22 cellular contexts compared by ENCODE assay signal in genomic region chr1:9882945-9883303, GRCh38. TPM values are rescaled to one million over a fixed set of nuclear protein-coding genes. Genes with fewer than 3 reads are reported as not detected.
A peak's percentile ranks its signal among the peaks of the same experiment; 100 is the strongest.
DNase-seq lines count a peak whose midpoint lies in the region; ATAC-seq lines count a peak whose summit lies in the region.
"Had no signal": no experiment of that assay in that cellular context is flagged by ENCODE, and none has a peak within 500 bp of the region (broad histone marks: within the 10 kb centered on the region; RNA-seq: fewer than 3 reads in every experiment).

No MANE protein-coding gene starts in this region.

- intact Hi-C loops in CD4-positive, alpha-beta memory T cell (cut with micrococcal nuclease), result no loop called here
- intact Hi-C loops in left colon (cut with DNase I, micrococcal nuclease), result no loop called here

- H3K27me3 Mint-ChIP-seq in activated T-cell treated with anti-CD3 and anti-CD28 coated beads, Interleukin-2, amount 50 U/mL, for 24 hours, result no peaks in the 10 kb centered on the region
- H3K27me3 Mint-ChIP-seq in CD4-positive, alpha-beta memory T cell, result no peaks in the 10 kb centered on the region
- H3K27me3 Mint-ChIP-seq in activated T-helper 17 cell treated with anti-CD3 and anti-CD28 coated beads, Interleukin-2, amount 50 U/mL, for 72 hours, result no peaks in the 10 kb centered on the region
- H3K27me3 Mint-ChIP-seq in natural killer cell treated with Interleukin-12 subunit alpha and Interleukin-12 subunit beta and Interleukin-15 and Interleukin-18, amount 100 ng/mL, for 72 hours, result no peaks in the 10 kb centered on the region
- H3K27me3 Mint-ChIP-seq: activated CD4-positive, alpha-beta T cell treated with anti-CD3 and anti-CD28 coated beads for 36 hours; B cell had no signal

- no peaks in the 10 kb centered on the region for H3K9me3 Mint-ChIP-seq in activated T-cell treated with anti-CD3 and anti-CD28 coated beads, Interleukin-2, amount 50 U/mL, for 24 hours
- peaks cover 0 to 2% (median 0%) of the 10 kb centered on the region in 8 donors for H3K9me3 Mint-ChIP-seq in CD4-positive, alpha-beta memory T cell
- H3K9me3 Mint-ChIP-seq in activated T-helper 17 cell treated with anti-CD3 and anti-CD28 coated beads, Interleukin-2, amount 50 U/mL, for 72 hours, result no peaks in the 10 kb centered on the region
- H3K9me3 Mint-ChIP-seq in natural killer cell treated with Interleukin-12 subunit alpha and Interleukin-12 subunit beta and Interleukin-15 and Interleukin-18, amount 100 ng/mL, for 72 hours, result no peaks in the 10 kb centered on the region

- CTCF ChIA-PET in CD4-positive, alpha-beta memory T cell (lab: Charles Lee; ENCODE audit: partially characterized antibody), result interaction anchor here (1.6 to 2.0 kb wide), 2 partner anchors 10 to 14 kb away, joined by 3 to 5 read pairs; no protein-coding TSS in a partner anchor

- H3K27ac ChIP-seq in CD4-positive, alpha-beta memory T cell (ENCODE audit: low read depth, low read length), result no peak overlapping the region
- H3K27ac ChIP-seq: A549, brain microvascular endothelial cell, esophagus muscularis mucosa, sigmoid colon had no signal

- no peak overlapping the region for H3K4me3 Mint-ChIP-seq in activated T-cell treated with anti-CD3 and anti-CD28 coated beads, Interleukin-2, amount 50 U/mL, for 24 hours
- H3K4me3 Mint-ChIP-seq in CD4-positive, alpha-beta memory T cell, result no peak overlapping the region
- no peak overlapping the region for H3K4me3 Mint-ChIP-seq in activated T-helper 17 cell treated with anti-CD3 and anti-CD28 coated beads, Interleukin-2, amount 50 U/mL, for 72 hours
- H3K4me3 Mint-ChIP-seq in natural killer cell treated with Interleukin-12 subunit alpha and Interleukin-12 subunit beta and Interleukin-15 and Interleukin-18, amount 100 ng/mL, for 72 hours, result peak overlapping the region; percentile 82
- H3K4me3 Mint-ChIP-seq: activated CD4-positive, alpha-beta T cell treated with anti-CD3 and anti-CD28 coated beads for 36 hours; B cell had no signal

- POLR2A ChIA-PET in CD4-positive, alpha-beta memory T cell (lab: Charles Lee; ENCODE audit: partially characterized antibody), result no interaction called here

- H3K9me3 ChIP-seq in CD4-positive, alpha-beta memory T cell (ENCODE audit: control insufficient read depth in 1 of 2, low read length in 2 of 2), result no peaks in the 10 kb centered on the region
- H3K9me3 ChIP-seq: A549, esophagus muscularis mucosa, sigmoid colon had no signal

- DNase-seq in activated T-cell treated with anti-CD3 and anti-CD28 coated beads, Interleukin-2, amount 50 U/mL, for 24 hours, result no peak
- no peak for DNase-seq in activated T-cell treated with anti-CD3 and anti-CD28 coated beads, Interleukin-2, amount 50 U/mL, for 1 hour
- DNase-seq in CD4-positive, alpha-beta memory T cell, result no peak
- no peak for DNase-seq in natural killer cell treated with Interleukin-12 subunit alpha and Interleukin-12 subunit beta and Interleukin-15 and Interleukin-18, amount 100 ng/mL, for 72 hours (ENCODE audit: low spot score)
- DNase-seq in left colon (no peak), NCI-H2196 (lab: John Stamatoyannopoulos, UW; ENCODE audit: unreplicated experiment) (no peak), NCI-H2107 (lab: John Stamatoyannopoulos, UW) (no peak)
- DNase-seq: activated CD4-positive, alpha-beta T cell treated with anti-CD3 and anti-CD28 coated beads for 36 hours; activated CD8-positive, alpha-beta memory T cell treated with anti-CD3 and anti-CD28 coated beads, Interleukin-2, amount 50 U/mL, for 4 hours; brain microvascular endothelial cell; DND-41; effector memory CD4-positive, alpha-beta T cell; hippocampal formation; NCI-H1048; NCI-H187; NCI-H69; sigmoid colon; trophoblast cell had no signal

- ATAC-seq in activated T-helper 17 cell treated with anti-CD3 and anti-CD28 coated beads, Interleukin-2, amount 50 U/mL, for 72 hours (replicated peaks), result no peak
- ATAC-seq in natural killer cell treated with Interleukin-12 subunit alpha and Interleukin-12 subunit beta and Interleukin-15 and Interleukin-18, amount 100 ng/mL, for 72 hours, result no peak
- no peak for ATAC-seq in left colon

- H3K27ac Mint-ChIP-seq in activated T-cell treated with anti-CD3 and anti-CD28 coated beads, Interleukin-2, amount 50 U/mL, for 24 hours, result peak overlapping the region; percentile 53
- peak overlapping the region in 5 of 7 donors; percentile 49 to 88 (median 77) for H3K27ac Mint-ChIP-seq in CD4-positive, alpha-beta memory T cell
- peak overlapping the region; percentile 16 for H3K27ac Mint-ChIP-seq in activated T-helper 17 cell treated with anti-CD3 and anti-CD28 coated beads, Interleukin-2, amount 50 U/mL, for 72 hours
- H3K27ac Mint-ChIP-seq in natural killer cell treated with Interleukin-12 subunit alpha and Interleukin-12 subunit beta and Interleukin-15 and Interleukin-18, amount 100 ng/mL, for 72 hours, result peak overlapping the region; percentile 84 to 95
- H3K27ac Mint-ChIP-seq: activated CD4-positive, alpha-beta T cell treated with anti-CD3 and anti-CD28 coated beads for 36 hours; B cell had no signal

- H3K36me3 Mint-ChIP-seq in activated T-cell treated with anti-CD3 and anti-CD28 coated beads, Interleukin-2, amount 50 U/mL, for 24 hours (ENCODE audit: low read depth), result no peaks in the 10 kb centered on the region
- peaks cover 2 to 4% of the 10 kb centered on the region in 2 donors for H3K36me3 Mint-ChIP-seq in CD4-positive, alpha-beta memory T cell
- no peaks in the 10 kb centered on the region for H3K36me3 Mint-ChIP-seq in activated T-helper 17 cell treated with anti-CD3 and anti-CD28 coated beads, Interleukin-2, amount 50 U/mL, for 72 hours (ENCODE audit: low read depth)
- H3K36me3 Mint-ChIP-seq in natural killer cell treated with Interleukin-12 subunit alpha and Interleukin-12 subunit beta and Interleukin-15 and Interleukin-18, amount 100 ng/mL, for 72 hours, result no peaks in the 10 kb centered on the region

- H3K27me3 ChIP-seq in CD4-positive, alpha-beta memory T cell (ENCODE audit: insufficient read depth, low read length), result no peaks in the 10 kb centered on the region
- H3K27me3 ChIP-seq: brain microvascular endothelial cell, esophagus muscularis mucosa, sigmoid colon had no signal

- H3K36me3 ChIP-seq in CD4-positive, alpha-beta memory T cell (ENCODE audit: insufficient read depth, low read length), result no peaks in the 10 kb centered on the region
- H3K36me3 ChIP-seq: brain microvascular endothelial cell had no signal

- peaks cover 15% of the 10 kb centered on the region for H3K4me1 ChIP-seq in CD4-positive, alpha-beta memory T cell (ENCODE audit: insufficient read depth, low read length)
- H3K4me1 ChIP-seq: A549, sigmoid colon had no signal

- H3K4me1 Mint-ChIP-seq in activated T-cell treated with anti-CD3 and anti-CD28 coated beads, Interleukin-2, amount 50 U/mL, for 24 hours (ENCODE audit: low read depth), result peaks cover 17% of the 10 kb centered on the region
- peaks cover 7 to 16% (median 13%) of the 10 kb centered on the region in 4 donors for H3K4me1 Mint-ChIP-seq in CD4-positive, alpha-beta memory T cell
- peaks cover 11% of the 10 kb centered on the region for H3K4me1 Mint-ChIP-seq in activated T-helper 17 cell treated with anti-CD3 and anti-CD28 coated beads, Interleukin-2, amount 50 U/mL, for 72 hours
- peaks cover 29 to 42% of the 10 kb centered on the region in 2 donors for H3K4me1 Mint-ChIP-seq in natural killer cell treated with Interleukin-12 subunit alpha and Interleukin-12 subunit beta and Interleukin-15 and Interleukin-18, amount 100 ng/mL, for 72 hours (ENCODE audit: low read depth in 2 of 2)

- H3K4me3 ChIP-seq in CD4-positive, alpha-beta memory T cell (ENCODE audit: low read length in 2 of 2), result no peak overlapping the region
- H3K4me3 ChIP-seq: A549, esophagus muscularis mucosa, sigmoid colon had no signal

RNA-seq across cellular contexts. Expression of gene CTNNBIP1, which starts 27.1 kb away (rescaled TPM):
- total RNA-seq in CD4-positive, alpha-beta memory T cell, result 1 to 10 TPM; 6.3 to 9.1 TPM
- polyA plus RNA-seq in CD4-positive, alpha-beta memory T cell, result 10 to 100 TPM in 1 of 2 donors, 1 to 10 TPM in 1; 10.0 to 10.1 TPM
- 1 to 10 TPM; 5.6 to 9.7 TPM for total RNA-seq in activated T-helper 17 cell treated with anti-CD3 and anti-CD28 coated beads, Interleukin-2, amount 50 U/mL, for 72 hours
- total RNA-seq in natural killer cell treated with Interleukin-12 subunit alpha and Interleukin-12 subunit beta and Interleukin-15 and Interleukin-18, amount 100 ng/mL, for 72 hours, result 10 to 100 TPM; 12.5 to 18.7 TPM
- total RNA-seq in left colon, result 10 to 100 TPM; 25.7 to 30.9 TPM

RNA-seq across cellular contexts. Expression of gene CLSTN1, which starts 59.2 kb away (rescaled TPM):
- total RNA-seq in CD4-positive, alpha-beta memory T cell, result 100 to 1,000 TPM; 107 to 109 TPM
- polyA plus RNA-seq in CD4-positive, alpha-beta memory T cell, result 10 to 100 TPM in 1 of 2 donors, 1 to 10 TPM in 1; 6.9 to 50.9 TPM
- total RNA-seq in activated T-helper 17 cell treated with anti-CD3 and anti-CD28 coated beads, Interleukin-2, amount 50 U/mL, for 72 hours, result 10 to 100 TPM; 41.7 to 55.5 TPM
- 10 to 100 TPM; 57.3 to 66.4 TPM for total RNA-seq in natural killer cell treated with Interleukin-12 subunit alpha and Interleukin-12 subunit beta and Interleukin-15 and Interleukin-18, amount 100 ng/mL, for 72 hours
- 100 to 1,000 TPM; 235 to 251 TPM for total RNA-seq in left colon

Comparison
In these comparisons a context has a peak if more than half of its experiments do, and no peak if none do; other contexts are left out.
1. H3K27ac Mint-ChIP-seq: peak in every context shown above with its lines; median percentile 90 in natural killer cell treated with Interleukin-12 subunit alpha and Interleukin-12 subunit beta and Interleukin-15 and Interleukin-18, amount 100 ng/mL, for 72 hours; 77 in CD4-positive, alpha-beta memory T cell; 53 in activated T-cell treated with anti-CD3 and anti-CD28 coated beads, Interleukin-2, amount 50 U/mL, for 24 hours; 16 in activated T-helper 17 cell treated with anti-CD3 and anti-CD28 coated beads, Interleukin-2, amount 50 U/mL, for 72 hours.